Comparison of ENCODE assay signal across 10 cellular contexts in the genomic region with DNA sequence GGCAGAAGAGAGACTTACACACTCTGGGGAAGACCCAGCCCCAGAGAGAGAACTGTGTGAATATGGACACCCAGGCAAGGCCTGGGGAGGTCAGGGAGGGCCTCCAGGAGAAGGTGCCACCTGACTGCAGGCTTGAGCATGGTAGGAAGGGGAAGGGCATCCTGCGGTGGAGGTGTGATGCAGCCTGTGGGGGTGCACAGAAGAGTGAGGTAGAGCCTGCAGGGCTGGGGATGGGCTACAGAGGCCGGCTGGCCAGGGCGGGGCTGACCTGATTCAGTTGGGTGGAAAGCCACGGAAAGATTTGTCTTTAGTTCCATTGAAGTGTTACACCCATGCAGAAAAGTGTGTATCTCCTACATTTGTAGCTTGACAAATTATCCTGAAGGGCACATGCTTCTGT. TPM values are rescaled to one million over a fixed set of nuclear protein-coding genes. Genes with fewer than 3 reads are reported as not detected.
DNase-seq lines count a peak whose midpoint lies in the region; ATAC-seq and TF ChIP-seq lines count a peak whose summit lies in the region.
"Had no signal": no experiment of that assay in that cellular context is flagged by ENCODE, and none has a peak within 500 bp of the region (broad histone marks: within the 10 kb centered on the region; RNA-seq: fewer than 3 reads in every experiment).

No MANE protein-coding gene starts in this region.

- no peak for ATAC-seq in CD4-positive, CD25-positive, alpha-beta regulatory T cell (ENCODE audit: low read depth in 2 of 2)
- ATAC-seq in GM19467 (IDR thresholded peaks at IDR 0.05; ENCODE audit: unreplicated experiment) (peak; percentile 17), HG03354 (IDR thresholded peaks at IDR 0.05; ENCODE audit: poor library complexity, severe bottlenecking, unreplicated experiment) (peak; percentile 32), GM19328 (IDR thresholded peaks at IDR 0.05; ENCODE audit: unreplicated experiment) (no peak)

- H3K79me2 ChIP-seq in PC-9 (ENCODE audit: low read depth), result peaks cover 48% of the 10 kb centered on the region; the same call in 1 of the 2 replicates

- no peaks in the 10 kb centered on the region for H3K27me3 ChIP-seq in CD4-positive, CD25-positive, alpha-beta regulatory T cell (ENCODE audit: control insufficient read depth, insufficient read depth, low read length)
- no peaks in the 10 kb centered on the region for H3K27me3 ChIP-seq in PC-9 (ENCODE audit: insufficient read depth, low read depth)
- H3K27me3 ChIP-seq: brain microvascular endothelial cell had no signal

- no peak overlapping the region for H3K4me2 ChIP-seq in PC-9

- no peak overlapping the region for H3K4me3 ChIP-seq in CD4-positive, CD25-positive, alpha-beta regulatory T cell (ENCODE audit: low read depth, low read length)
- H3K4me3 ChIP-seq in PC-9, result no peak overlapping the region

- H3K27me3 Mint-ChIP-seq in CD4-positive, CD25-positive, alpha-beta regulatory T cell, result no peaks in the 10 kb centered on the region

- H4K20me1 ChIP-seq in PC-9 (ENCODE audit: insufficient read depth), result peaks cover 56% of the 10 kb centered on the region

- no peaks in the 10 kb centered on the region for H3K9me3 ChIP-seq in CD4-positive, CD25-positive, alpha-beta regulatory T cell (ENCODE audit: control insufficient read depth in 2 of 2, low read length in 2 of 2)
- no peaks in the 10 kb centered on the region for H3K9me3 ChIP-seq in PC-9 (ENCODE audit: insufficient read depth, low read depth)

- H3K4me1 Mint-ChIP-seq in CD4-positive, CD25-positive, alpha-beta regulatory T cell, result peaks cover 0 to 49% (median 14%) of the 10 kb centered on the region in 4 donors

- H3K36me3 ChIP-seq in CD4-positive, CD25-positive, alpha-beta regulatory T cell (ENCODE audit: control insufficient read depth, insufficient read depth, low read length), result peaks cover 12% of the 10 kb centered on the region
- no peaks in the 10 kb centered on the region for H3K36me3 ChIP-seq in PC-9 (ENCODE audit: low read depth)

- no peak for TF ChIP-seq CTCF in PC-9 (conservative IDR thresholded peaks at IDR 0.05)

- H3K4me3 Mint-ChIP-seq in CD4-positive, CD25-positive, alpha-beta regulatory T cell, result no peak overlapping the region

- no peak overlapping the region for H2AFZ ChIP-seq in PC-9

- peaks cover 9% of the 10 kb centered on the region for H3K36me3 Mint-ChIP-seq in CD4-positive, CD25-positive, alpha-beta regulatory T cell

- H3F3A ChIP-seq in PC-9 (ENCODE audit: insufficient read depth, low read depth), result no peaks in the 10 kb centered on the region

- no peaks in the 10 kb centered on the region for H3K4me1 ChIP-seq in CD4-positive, CD25-positive, alpha-beta regulatory T cell (ENCODE audit: control insufficient read depth, insufficient read depth, low read length, poor library complexity, severe bottlenecking)
- H3K4me1 ChIP-seq in PC-9 (replicated peaks; ENCODE audit: insufficient read depth), result peaks cover 6% of the 10 kb centered on the region; the same call in 1 of the 2 replicates

- DNase-seq in CD4-positive, CD25-positive, alpha-beta regulatory T cell, result peak in 1 of 3 donors; percentile 7
- DNase-seq in kidney tubule cell (ENCODE audit: low spot score), result peak; percentile 34
- DNase-seq in NCI-H2196 (lab: John Stamatoyannopoulos, UW; ENCODE audit: unreplicated experiment), result no peak
- DNase-seq in germinal center (ENCODE audit: low spot score), result no peak
- no peak for DNase-seq in PC-9
- DNase-seq: brain microvascular endothelial cell, NCI-H2029 treated with DMSO at 0.1 percent for 48 hours had no signal

- peaks cover 0 to 2% (median 0%) of the 10 kb centered on the region in 7 donors for H3K9me3 Mint-ChIP-seq in CD4-positive, CD25-positive, alpha-beta regulatory T cell

- no peaks in the 10 kb centered on the region for H3K9me2 ChIP-seq in PC-9 (ENCODE audit: insufficient read depth)

- BruUV-seq in PC-9 (replicated peaks; lab: Mats Ljungman, UMichigan), result no TSS peak

- POLR2A ChIA-PET in PC-9 (lab: Charles Lee; ENCODE audit: unreplicated experiment), result no interaction called here

- no peak overlapping the region for H3K27ac ChIP-seq in CD4-positive, CD25-positive, alpha-beta regulatory T cell (ENCODE audit: insufficient read depth, low read length, poor library complexity, severe bottlenecking)
- H3K27ac ChIP-seq in PC-9, result no peak overlapping the region
- H3K27ac ChIP-seq: brain microvascular endothelial cell had no signal

- CTCF ChIA-PET in PC-9 (lab: Charles Lee), result no interaction called here

- H3K27ac Mint-ChIP-seq in CD4-positive, CD25-positive, alpha-beta regulatory T cell, result peak overlapping the region in 2 of 3 donors; percentile 42 to 77

- intact Hi-C loops in PC-9 (cut with micrococcal nuclease; ENCODE audit: unreplicated experiment), result no loop called here

RNA-seq across cellular contexts. Expression of gene ZMIZ1, which starts 47.6 kb away (rescaled TPM):
- 34.8 TPM for total RNA-seq in CD4-positive, CD25-positive, alpha-beta regulatory T cell
- 1 to 10 TPM; 1.5 to 2.3 (median 1.9) TPM for polyA plus RNA-seq in CD4-positive, CD25-positive, alpha-beta regulatory T cell
- total RNA-seq in PC-9 (2021), result 47.6 and 48.5 TPM in 2 replicates

Comparison
In these comparisons a context has a peak if more than half of its experiments do, and no peak if none do; other contexts are left out.
1. ATAC-seq: peak in GM19467 (single experiment) and HG03354 (single experiment); none in CD4-positive, CD25-positive, alpha-beta regulatory T cell (0 of 2) and GM19328 (single experiment).